In the genomic region with DNA sequence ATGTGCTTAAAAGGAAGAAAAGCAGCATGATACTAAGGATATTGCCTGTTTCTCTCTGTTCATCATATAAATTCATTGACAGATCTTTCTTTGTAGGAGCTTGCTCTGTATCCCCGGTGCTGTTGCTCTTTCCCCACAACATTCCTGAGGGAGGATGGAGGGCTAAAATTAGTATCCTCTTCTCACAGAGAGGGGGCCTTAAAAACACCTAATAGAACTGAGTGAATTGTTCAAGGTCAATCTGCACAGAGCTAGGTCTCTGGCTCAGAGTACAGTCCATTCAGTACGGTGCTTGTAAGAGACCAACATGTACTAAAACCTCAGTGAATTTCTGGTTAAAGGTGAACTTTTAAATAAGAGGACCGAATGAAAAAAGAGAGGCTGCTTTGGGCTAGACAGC, we compare ENCODE assay signal across 19 cellular contexts.
"Had no signal": no experiment of that assay in that cellular context is flagged by ENCODE, and none has a peak within 500 bp of the region (broad histone marks: within the 10 kb centered on the region; RNA-seq: fewer than 3 reads in every experiment).

No MANE protein-coding gene starts in this region.

- H3K4me2 ChIP-seq: SK-N-SH had no signal

- H3K4me1 ChIP-seq: spleen, uterus had no signal

- H3K36me3 ChIP-seq: spleen, tibial artery, uterus had no signal

- H3K36me3 Mint-ChIP-seq: activated naive CD8-positive, alpha-beta T cell treated with anti-CD3 and anti-CD28 coated beads for 36 hours; natural killer cell treated with Interleukin-12 subunit alpha and Interleukin-12 subunit beta and Interleukin-15 and Interleukin-18, amount 100 ng/mL, for 72 hours; T-cell had no signal

- H3K4me3 ChIP-seq: psoas muscle, spleen, tibial artery, uterus had no signal

- H3K9ac ChIP-seq: SK-N-SH had no signal

- H3K27me3 ChIP-seq: tibial artery, uterus had no signal

- H3K27ac ChIP-seq: epithelial cell of prostate, psoas muscle, spleen, tibial artery had no signal

- H3K9me3 ChIP-seq: psoas muscle, SK-N-SH, spleen, tibial artery, uterus had no signal

- H3K4me1 Mint-ChIP-seq: activated naive CD8-positive, alpha-beta T cell treated with anti-CD3 and anti-CD28 coated beads for 36 hours; stimulated activated naive CD8-positive, alpha-beta T cell treated with anti-CD3 and anti-CD28 coated beads, Interleukin-15, amount 100 ng/mL, for 72 hours had no signal

- H3K27ac Mint-ChIP-seq: activated CD4-positive, alpha-beta T cell treated with anti-CD3 and anti-CD28 coated beads, Interleukin-2, amount 10 ng/mL, durations not matched to agents 7 days and 5 days; activated naive CD8-positive, alpha-beta T cell treated with anti-CD3 and anti-CD28 coated beads for 36 hours; dendritic cell treated with granulocyte-macrophage colony-stimulating factor and Interleukin-4, amounts not matched to agents 40 ng/mL and 50 ng/mL, for 4 days; natural killer cell treated with Interleukin-12 subunit alpha and Interleukin-12 subunit beta and Interleukin-15 and Interleukin-18, amount 100 ng/mL, for 72 hours; stimulated activated naive CD8-positive, alpha-beta T cell treated with anti-CD3 and anti-CD28 coated beads, Interleukin-15, amount 100 ng/mL, for 72 hours; T-cell had no signal

- ATAC-seq: left colon; natural killer cell treated with Interleukin-12 subunit alpha and Interleukin-12 subunit beta and Interleukin-15 and Interleukin-18, amount 100 ng/mL, for 72 hours; stimulated activated naive CD8-positive, alpha-beta T cell treated with anti-CD3 and anti-CD28 coated beads, Interleukin-15, amount 100 ng/mL, for 72 hours; T-cell had no signal

- H3K9me3 Mint-ChIP-seq: activated CD4-positive, alpha-beta T cell treated with anti-CD3 and anti-CD28 coated beads, Interleukin-2, amount 10 ng/mL, durations not matched to agents 7 days and 5 days; activated naive CD8-positive, alpha-beta T cell treated with anti-CD3 and anti-CD28 coated beads for 36 hours; dendritic cell treated with granulocyte-macrophage colony-stimulating factor and Interleukin-4, amounts not matched to agents 40 ng/mL and 50 ng/mL, for 4 days; natural killer cell treated with Interleukin-12 subunit alpha and Interleukin-12 subunit beta and Interleukin-15 and Interleukin-18, amount 100 ng/mL, for 72 hours; T-cell had no signal

- H3K4me3 Mint-ChIP-seq: activated CD4-positive, alpha-beta T cell treated with anti-CD3 and anti-CD28 coated beads, Interleukin-2, amount 10 ng/mL, durations not matched to agents 7 days and 5 days; activated naive CD8-positive, alpha-beta T cell treated with anti-CD3 and anti-CD28 coated beads for 36 hours; dendritic cell treated with granulocyte-macrophage colony-stimulating factor and Interleukin-4, amounts not matched to agents 40 ng/mL and 50 ng/mL, for 4 days; natural killer cell treated with Interleukin-12 subunit alpha and Interleukin-12 subunit beta and Interleukin-15 and Interleukin-18, amount 100 ng/mL, for 72 hours; stimulated activated naive CD8-positive, alpha-beta T cell treated with anti-CD3 and anti-CD28 coated beads, Interleukin-15, amount 100 ng/mL, for 72 hours; T-cell had no signal

- DNase-seq: activated CD4-positive, alpha-beta T cell treated with anti-CD3 and anti-CD28 coated beads, Interleukin-2, amount 10 ng/mL, durations not matched to agents 7 days and 5 days; activated CD8-positive, alpha-beta memory T cell treated with anti-CD3 and anti-CD28 coated beads for 24 hours; activated gamma-delta T cell treated with Interleukin-2 at 50 U/mL for 16 hours; activated naive CD8-positive, alpha-beta T cell treated with anti-CD3 and anti-CD28 coated beads for 36 hours; aorta; foreskin melanocyte; left colon; mammary epithelial cell; psoas muscle; SK-N-SH; spleen; stimulated activated naive CD8-positive, alpha-beta T cell treated with anti-CD3 and anti-CD28 coated beads, Interleukin-15, amount 100 ng/mL, for 72 hours; T-cell; T-helper 9 cell; tibial artery; uterus had no signal
